ENCODE assay signal across 9 cellular contexts in the genomic region with DNA sequence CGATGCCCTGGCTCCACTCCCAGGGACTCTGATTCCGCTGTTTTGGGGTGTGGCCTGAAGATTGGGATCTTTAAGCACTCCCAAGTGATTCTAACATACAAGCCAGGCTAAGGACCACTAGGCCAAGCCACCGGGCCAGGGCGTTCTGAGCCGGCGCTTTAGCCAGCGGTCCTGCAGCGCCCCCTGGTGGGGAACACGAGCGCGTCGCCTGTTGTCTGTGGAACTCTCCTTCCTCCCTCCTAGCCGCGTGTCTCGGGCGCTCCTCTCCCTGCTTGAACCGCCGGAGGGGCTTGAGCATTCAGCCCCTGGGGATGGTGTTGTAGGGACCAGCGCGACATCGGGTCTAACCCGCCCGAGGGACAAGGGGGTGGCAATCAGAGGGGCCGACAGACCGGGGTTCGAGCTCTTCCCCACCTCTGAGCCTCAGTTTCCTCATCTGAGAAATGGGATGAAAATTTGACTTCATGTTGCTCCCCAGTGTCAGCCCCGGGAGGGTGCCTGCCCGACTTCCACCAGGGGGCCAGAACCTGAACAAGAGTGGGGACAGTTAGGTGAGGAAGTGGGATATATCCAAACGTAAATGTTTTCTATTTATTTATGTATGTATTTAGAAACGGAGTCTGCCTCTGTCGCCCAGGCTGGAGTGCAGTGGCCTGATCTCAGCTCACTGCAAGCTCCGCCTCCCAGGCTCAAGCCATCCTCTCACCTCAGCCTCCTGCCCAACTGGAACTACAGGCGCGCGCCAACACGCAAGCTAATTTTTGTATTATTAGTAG. TPM values are rescaled to one million over a fixed set of nuclear protein-coding genes. Genes with fewer than 3 reads are reported as not detected.
DNase-seq lines count a peak whose midpoint lies in the region; ATAC-seq, FAIRE-seq and TF ChIP-seq lines count a peak whose summit lies in the region.
"Had no signal": no experiment of that assay in that cellular context is flagged by ENCODE, and none has a peak within 500 bp of the region (broad histone marks: within the 10 kb centered on the region; RNA-seq: fewer than 3 reads in every experiment).

No MANE protein-coding gene starts in this region.

- ATAC-seq in Right ventricle myocardium inferior = peak; percentile 92
- no peak for ATAC-seq in GM21390 (IDR thresholded peaks at IDR 0.05; ENCODE audit: unreplicated experiment)

- H3K9me3 ChIP-seq in prostate gland = no peaks in the 10 kb centered on the region

- no peak for TF ChIP-seq POLR2A in prostate gland (IDR thresholded peaks at IDR 0.05)

- H3K36me3 ChIP-seq in prostate gland = no peaks in the 10 kb centered on the region

- no peaks in the 10 kb centered on the region for H3K36me3 Mint-ChIP-seq in activated naive CD4-positive, alpha-beta T cell treated with anti-CD3 and anti-CD28 coated beads for 36 hours (ENCODE audit: low read depth)
- H3K36me3 Mint-ChIP-seq: activated naive CD4-positive, alpha-beta T cell treated with anti-CD3 and anti-CD28 coated beads, Interleukin-2, amount 50 U/mL, for 24 hours had no signal

- DNase-seq in DMS114 treated with DMSO at 0.1 percent for 48 hours (lab: John Stamatoyannopoulos, UW; ENCODE audit: unreplicated experiment) = peak; percentile 37
- peak; percentile 62 for DNase-seq in LHCN-M2 (ENCODE audit: low read depth)
- peak; percentile 39 for DNase-seq in SK-N-DZ (ENCODE audit: low spot score)
- DNase-seq in activated naive CD4-positive, alpha-beta T cell treated with anti-CD3 and anti-CD28 coated beads for 36 hours = peak; percentile 86
- peak; percentile 84 for DNase-seq in Right ventricle myocardium inferior (ENCODE audit: missing footprints)
- peak; percentile 34 for DNase-seq in prostate gland (ENCODE audit: low spot score)
- DNase-seq in urothelium cell line (ENCODE audit: low spot score) = peak; percentile 82

- peaks cover 7% of the 10 kb centered on the region for H3K9me3 Mint-ChIP-seq in activated naive CD4-positive, alpha-beta T cell treated with anti-CD3 and anti-CD28 coated beads for 36 hours
- H3K9me3 Mint-ChIP-seq: activated naive CD4-positive, alpha-beta T cell treated with anti-CD3 and anti-CD28 coated beads, Interleukin-2, amount 50 U/mL, for 24 hours had no signal

- intact Hi-C loops in activated naive CD4-positive, alpha-beta T cell treated with anti-CD3 and anti-CD28 coated beads for 36 hours (cut with micrococcal nuclease) = loop anchor here (1.0 kb wide), 4 partner anchors 23 to 233 kb away; no protein-coding TSS in a partner anchor
- intact Hi-C loops in Right ventricle myocardium inferior (cut with DNase I) (loop anchor here (2.0 to 10.0 kb wide), 2 partner anchors 117 to 229 kb away; no protein-coding TSS in a partner anchor), prostate gland (cut with DNase I) (loop anchor here (2.0 to 5.0 kb wide), 2 partner anchors 25 to 236 kb away; no protein-coding TSS in a partner anchor)

- no peak overlapping the region for H3K27ac Mint-ChIP-seq in activated naive CD4-positive, alpha-beta T cell treated with anti-CD3 and anti-CD28 coated beads for 36 hours
- H3K27ac Mint-ChIP-seq: activated naive CD4-positive, alpha-beta T cell treated with anti-CD3 and anti-CD28 coated beads, Interleukin-2, amount 50 U/mL, for 24 hours had no signal

- H3K4me3 ChIP-seq in prostate gland = no peak overlapping the region

- no peak overlapping the region for H3K27ac ChIP-seq in prostate gland

- peaks cover 8% of the 10 kb centered on the region for H3K4me1 Mint-ChIP-seq in activated naive CD4-positive, alpha-beta T cell treated with anti-CD3 and anti-CD28 coated beads for 36 hours (ENCODE audit: low read depth)

- H3K27me3 Mint-ChIP-seq in activated naive CD4-positive, alpha-beta T cell treated with anti-CD3 and anti-CD28 coated beads for 36 hours (ENCODE audit: low read depth) = peaks cover 2% of the 10 kb centered on the region

- no peak overlapping the region for H3K4me3 Mint-ChIP-seq in activated naive CD4-positive, alpha-beta T cell treated with anti-CD3 and anti-CD28 coated beads for 36 hours
- H3K4me3 Mint-ChIP-seq: activated naive CD4-positive, alpha-beta T cell treated with anti-CD3 and anti-CD28 coated beads, Interleukin-2, amount 50 U/mL, for 24 hours had no signal

- H3K4me1 ChIP-seq in prostate gland (replicated peaks) = no peaks in the 10 kb centered on the region

- CTCF ChIA-PET in activated naive CD4-positive, alpha-beta T cell treated with anti-CD3 and anti-CD28 coated beads for 36 hours (lab: Charles Lee) = interaction anchor here (0.6 to 9.2 kb wide), 17 partner anchors 9 to 165 kb away, joined by 3 to 88 read pairs (median 5); no protein-coding TSS in a partner anchor

- FAIRE-seq in urothelium cell line (lab: Jason Lieb, UNC) = no peak

- no peaks in the 10 kb centered on the region for H3K27me3 ChIP-seq in prostate gland (replicated peaks; ENCODE audit: insufficient read depth)

- WGBS in prostate gland = 24% methylated on average over 33 of the region's 36 CpGs

- peak; percentile 93 to 97 (median 95) for TF ChIP-seq CTCF in prostate gland (IDR thresholded peaks at IDR 0.05)

RNA-seq across cellular contexts. Expression of a gene that starts 18.0 kb away (rescaled TPM):
- total RNA-seq in LHCN-M2 (2014; rRNA removed) (0.19 TPM in 1 of 2 replicates, not detected in the other), Right ventricle myocardium inferior (0.68 TPM), prostate gland (1 to 10 TPM in 1 of 2 donors, under 1 TPM in 1; 0.96 to 3.1 TPM)
- polyA plus RNA-seq in LHCN-M2 (2012) = 0.04 TPM
- 0.30 and 1.0 TPM in 2 replicates for polyA plus RNA-seq in SK-N-DZ (2014; cell fraction: cytosol; rRNA removed)
- 0.52 and 1.0 TPM in 2 replicates for polyA plus RNA-seq in SK-N-DZ (2014; cell fraction: nucleus; rRNA removed)
- under 1 TPM; 0.35 to 0.52 TPM for total RNA-seq in activated naive CD4-positive, alpha-beta T cell treated with anti-CD3 and anti-CD28 coated beads for 36 hours

RNA-seq across cellular contexts. Expression of a gene that starts 42.3 kb away (rescaled TPM):
- total RNA-seq in LHCN-M2 (2014; rRNA removed) (74.8 and 80.1 TPM in 2 replicates), Right ventricle myocardium inferior (7.6 TPM), prostate gland (10 to 100 TPM; 17.0 to 26.5 TPM)
- polyA plus RNA-seq in LHCN-M2 (2012) = 23.7 TPM
- polyA plus RNA-seq in SK-N-DZ (2014; cell fraction: cytosol; rRNA removed) = 28.2 and 30.8 TPM in 2 replicates
- polyA plus RNA-seq in SK-N-DZ (2014; cell fraction: nucleus; rRNA removed) = 8.5 and 9.0 TPM in 2 replicates
- total RNA-seq in activated naive CD4-positive, alpha-beta T cell treated with anti-CD3 and anti-CD28 coated beads for 36 hours = 1 to 10 TPM; 1.1 to 1.5 TPM

Comparison
In these comparisons a context has a peak if more than half of its experiments do, and no peak if none do; other contexts are left out.
1. DNase-seq: peak in every context shown above with its lines; median percentile 86 in activated naive CD4-positive, alpha-beta T cell treated with anti-CD3 and anti-CD28 coated beads for 36 hours; 84 in Right ventricle myocardium inferior; 82 in urothelium cell line; 62 in LHCN-M2; 39 in SK-N-DZ; 37 in DMS114 treated with DMSO at 0.1 percent for 48 hours; 34 in prostate gland.